ENCODE assay signal across 11 cellular contexts in genomic region chr10:119665901-119666708, GRCh38. TPM values are rescaled to one million over a fixed set of nuclear protein-coding genes. Genes with fewer than 3 reads are reported as not detected.
DNase-seq lines count a peak whose midpoint lies in the region; ATAC-seq and TF ChIP-seq lines count a peak whose summit lies in the region.
"Had no signal": no experiment of that assay in that cellular context is flagged by ENCODE, and none has a peak within 500 bp of the region (broad histone marks: within the 10 kb centered on the region; RNA-seq: fewer than 3 reads in every experiment).

No MANE protein-coding gene starts in this region.

- 68% methylated on average over 11 of the region's 14 CpGs for WGBS in right lobe of liver (ENCODE audit: insufficient coverage, low coverage, low lambda C conversion rate, missing lambda C conversion rate)
- 84% methylated on average over 14 of the region's 14 CpGs for WGBS in prostate gland

- no peak overlapping the region for H2AFZ ChIP-seq in ACC112 (ENCODE audit: low read length, unreplicated experiment)

- DNase-seq in EH (ENCODE audit: low read depth): peak; percentile 73
- peak; percentile 50 to 65 for DNase-seq in cardiac fibroblast (ENCODE audit: low read depth in 2 of 2)
- no peak for DNase-seq in right lobe of liver
- DNase-seq in islet precursor cell: no peak
- DNase-seq in prostate gland (ENCODE audit: low spot score): no peak
- DNase-seq in H4 (ENCODE audit: low spot score): no peak
- DNase-seq in omental fat pad (ENCODE audit: low spot score): no peak
- DNase-seq: NCI-H1092, NCI-H524 treated with DMSO at 0.1 percent for 48 hours had no signal

- H3K4me3 ChIP-seq in ACC112 (ENCODE audit: low read depth, low read length): no peak overlapping the region
- H3K4me3 ChIP-seq in cardiac fibroblast (replicated peaks in 1 of 2; ENCODE audit: low read depth in 2 of 2, low read length in 2 of 2): no peak overlapping the region
- H3K4me3 ChIP-seq in right lobe of liver: no peak overlapping the region
- no peak overlapping the region for H3K4me3 ChIP-seq in prostate gland

- TF ChIP-seq CTCF in cardiac fibroblast (IDR thresholded peaks at IDR 0.05; ENCODE audit: low read depth, low read length) (no peak), right lobe of liver (IDR thresholded peaks at IDR 0.05) (no peak), prostate gland (IDR thresholded peaks at IDR 0.05) (no peak), omental fat pad (IDR thresholded peaks at IDR 0.05) (no peak)

- TF ChIP-seq POLR2A in right lobe of liver (IDR thresholded peaks at IDR 0.05): no peak
- TF ChIP-seq POLR2A in prostate gland (IDR thresholded peaks at IDR 0.05): no peak

- H3K4me1 ChIP-seq in ACC112 (ENCODE audit: control insufficient read depth, insufficient read depth, low read length, unreplicated experiment): peaks cover 60% of the 10 kb centered on the region
- peaks cover 0 to 34% (median 4%) of the 10 kb centered on the region in 4 donors for H3K4me1 ChIP-seq in right lobe of liver
- peaks cover 15% of the 10 kb centered on the region for H3K4me1 ChIP-seq in prostate gland (replicated peaks)

- H3K27me3 ChIP-seq in ACC112 (ENCODE audit: insufficient read depth, low read length): no peaks in the 10 kb centered on the region
- no peaks in the 10 kb centered on the region for H3K27me3 ChIP-seq in right lobe of liver
- no peaks in the 10 kb centered on the region for H3K27me3 ChIP-seq in prostate gland (replicated peaks; ENCODE audit: insufficient read depth)

- peaks cover 89% of the 10 kb centered on the region for H3K79me2 ChIP-seq in ACC112 (ENCODE audit: control insufficient read depth, insufficient read depth, low read length, unreplicated experiment)

- peak; percentile 41 to 72 (median 54) for ATAC-seq in right lobe of liver
- ATAC-seq in omental fat pad (ENCODE audit: low FRiP score): no peak
- ATAC-seq: stimulated activated memory B cell treated with anti-CD40 and anti-IgM and Interleukin-4, amounts not matched to agents 10 μg/mL and 1 μg/mL and 100 μg/mL, for 72 hours had no signal

- intact Hi-C loops in right lobe of liver (cut with DNase I): no loop called here
- intact Hi-C loops in prostate gland (cut with DNase I): loop anchor here (5.0 kb wide), 1 partner anchor 59 kb away; no protein-coding TSS in a partner anchor

- H3K9me3 ChIP-seq in right lobe of liver (no peaks in the 10 kb centered on the region), prostate gland (no peaks in the 10 kb centered on the region)

- H3K36me3 ChIP-seq in ACC112 (ENCODE audit: insufficient read depth, low read length): peaks cover 6% of the 10 kb centered on the region; the same call in 1 of the 2 replicates
- H3K36me3 ChIP-seq in right lobe of liver: peaks cover 0 to 17% (median 4%) of the 10 kb centered on the region in 4 donors
- H3K36me3 ChIP-seq in prostate gland: peaks cover 0 to 8% of the 10 kb centered on the region in 2 donors

- H3K27ac ChIP-seq in ACC112 (ENCODE audit: low read depth, low read length) (peak overlapping the region; percentile 86), right lobe of liver (no peak overlapping the region), prostate gland (no peak overlapping the region)

RNA-seq across cellular contexts. Expression of gene BAG3, which starts 14.9 kb away (rescaled TPM):
- total RNA-seq in right lobe of liver (10 to 100 TPM; 12.5 to 26.0 (median 18.2) TPM), prostate gland (10 to 100 TPM; 45.4 to 56.4 TPM), omental fat pad (10 to 100 TPM; 16.1 to 98.0 (median 58.8) TPM)
- total RNA-seq in H4 (2014; rRNA removed; shearing (Covaris generic)): 8.8 and 10.7 TPM in 2 replicates

RNA-seq across cellular contexts. Expression of gene INPP5F, which starts 59.7 kb away (rescaled TPM):
- total RNA-seq in right lobe of liver: 1 to 10 TPM; 2.0 to 3.9 (median 2.5) TPM
- total RNA-seq in prostate gland: 10 to 100 TPM in 1 of 2 donors, 1 to 10 TPM in 1; 8.6 to 15.9 TPM
- 8.9 and 9.5 TPM in 2 replicates for total RNA-seq in H4 (2014; rRNA removed; shearing (Covaris generic))
- 10 to 100 TPM in 3 of 4 donors, 1 to 10 TPM in 1; 7.8 to 19.8 (median 12.3) TPM for total RNA-seq in omental fat pad

Comparison
In these comparisons a context has a peak if more than half of its experiments do, and no peak if none do; other contexts are left out.
1. DNase-seq: peak in EH (single experiment) and cardiac fibroblast (2 of 2); none in right lobe of liver (0 of 3), islet precursor cell (single experiment), prostate gland (single experiment), H4 (single experiment) and omental fat pad (single experiment).